10 cellular contexts compared by ENCODE assay signal in the genomic region with DNA sequence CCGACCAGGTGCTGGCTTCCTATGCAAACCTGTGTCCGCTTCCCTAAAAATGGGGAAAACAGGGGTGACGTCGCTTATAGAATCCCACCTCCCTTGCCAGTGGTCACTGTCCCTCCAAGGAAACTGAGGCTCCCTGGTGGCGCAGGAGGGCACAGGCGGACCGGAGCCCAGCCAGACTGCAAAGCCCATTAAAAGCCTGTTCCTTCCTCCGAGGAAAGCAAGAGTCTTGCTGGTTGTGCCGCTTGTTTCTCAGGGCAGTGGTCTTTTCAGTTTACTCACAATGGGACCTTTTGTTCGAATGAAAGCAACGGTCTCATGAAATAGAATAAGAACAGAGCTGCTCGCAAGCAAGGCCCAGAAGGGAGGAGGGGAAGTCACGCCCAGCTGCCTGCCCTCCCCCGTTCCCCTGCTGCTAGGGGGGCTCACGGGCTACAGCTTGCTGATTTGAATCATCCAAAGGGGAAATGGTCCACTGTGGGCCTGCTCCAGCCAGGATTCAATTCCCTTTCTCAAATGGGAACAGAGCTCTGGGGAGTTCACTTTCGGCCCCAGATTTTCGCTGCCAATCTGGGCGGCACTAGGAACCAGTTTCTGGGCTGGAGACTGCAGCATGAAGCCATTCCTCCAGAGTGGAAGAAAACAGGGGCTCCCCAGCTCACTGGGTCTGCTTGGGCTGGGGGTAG. TPM values are rescaled to one million over a fixed set of nuclear protein-coding genes. Genes with fewer than 3 reads are reported as not detected.
DNase-seq lines count a peak whose midpoint lies in the region; ATAC-seq and TF ChIP-seq lines count a peak whose summit lies in the region.
"Had no signal": no experiment of that assay in that cellular context is flagged by ENCODE, and none has a peak within 500 bp of the region (broad histone marks: within the 10 kb centered on the region; RNA-seq: fewer than 3 reads in every experiment).

No MANE protein-coding gene starts in this region.

- TF ChIP-seq POLR2A in breast epithelium (IDR thresholded peaks at IDR 0.05), result no peak

- no peaks in the 10 kb centered on the region for H3K9me3 ChIP-seq in breast epithelium
- no peaks in the 10 kb centered on the region for H3K9me3 ChIP-seq in mammary epithelial cell (replicated peaks; ENCODE audit: insufficient read depth, low read length)
- no peaks in the 10 kb centered on the region for H3K9me3 ChIP-seq in mucosa of rectum (ENCODE audit: control insufficient read depth in 2 of 2, low read length in 2 of 2)
- H3K9me3 ChIP-seq in upper lobe of right lung, result no peaks in the 10 kb centered on the region
- H3K9me3 ChIP-seq in GM23248 (ENCODE audit: low read depth), result no peaks in the 10 kb centered on the region
- H3K9me3 ChIP-seq: Peyer's patch had no signal

- H3F3A ChIP-seq in GM23248 (ENCODE audit: insufficient read depth), result peaks cover 76% of the 10 kb centered on the region

- H3K27ac ChIP-seq in breast epithelium, result peak overlapping the region; percentile 25 to 42
- no peak overlapping the region for H3K27ac ChIP-seq in mammary epithelial cell (ENCODE audit: insufficient read depth, low read depth, low read length)
- peak overlapping the region; percentile 37 to 95 (median 85) for H3K27ac ChIP-seq in dorsolateral prefrontal cortex
- H3K27ac ChIP-seq in mucosa of rectum (ENCODE audit: low read depth in 2 of 2, low read length in 2 of 2), result peak overlapping the region; percentile 44 to 47
- H3K27ac ChIP-seq in upper lobe of right lung, result peak overlapping the region; percentile 65
- no peak overlapping the region for H3K27ac ChIP-seq in GM23248
- H3K27ac ChIP-seq: foreskin keratinocyte had no signal

- intact Hi-C loops in breast epithelium (cut with DNase I; ENCODE audit: low total_unique reads) (no loop called here), mammary epithelial cell (cut with micrococcal nuclease) (no loop called here), dorsolateral prefrontal cortex (cut with DNase I) (no loop called here), upper lobe of right lung (cut with DNase I) (no loop called here)

- TF ChIP-seq CTCF in breast epithelium (IDR thresholded peaks at IDR 0.05) (no peak), mammary epithelial cell (conservative IDR thresholded peaks at IDR 0.05 in 1 of 2, IDR thresholded peaks at IDR 0.05 in 1 of 2; ENCODE audit: extremely low read depth in 1 of 2, insufficient read depth in 1 of 2, low read depth in 1 of 2, low read length in 2 of 2) (no peak), dorsolateral prefrontal cortex (IDR thresholded peaks at IDR 0.05 in 54 of 56, conservative IDR thresholded peaks at IDR 0.05 in 2 of 56; ENCODE audit: low read depth in 1 of 56, partially characterized antibody in 56 of 56) (peak in 11 of 56 donors; percentile 7 to 24 (median 16)), upper lobe of right lung (IDR thresholded peaks at IDR 0.05) (no peak)

- dilution Hi-C loops in mammary epithelial cell (cut with HindIII; ENCODE audit: low sequenced_read_pairs), result no loop called here

- H3K9me2 ChIP-seq in GM23248 (ENCODE audit: insufficient read depth), result no peaks in the 10 kb centered on the region

- H3K4me1 ChIP-seq in breast epithelium (no peaks in the 10 kb centered on the region), mammary epithelial cell (ENCODE audit: insufficient read depth, low read length) (peaks cover 10% of the 10 kb centered on the region), mucosa of rectum (ENCODE audit: control insufficient read depth in 2 of 2, insufficient read depth in 2 of 2, low read length in 2 of 2) (peaks cover 15 to 17% of the 10 kb centered on the region in 2 donors), upper lobe of right lung (peaks cover 70% of the 10 kb centered on the region), GM23248 (ENCODE audit: insufficient read depth) (peaks cover 35% of the 10 kb centered on the region)

- CTCF ChIA-PET in mammary epithelial cell (lab: Charles Lee; ENCODE audit: low non-redundant PET), result no interaction called here

- H2AFZ ChIP-seq in mammary epithelial cell (ENCODE audit: low read depth, low read length) (no peak overlapping the region), GM23248 (no peak overlapping the region)

- H3K79me2 ChIP-seq in mammary epithelial cell (ENCODE audit: insufficient read depth, low read length) (no peaks in the 10 kb centered on the region), GM23248 (ENCODE audit: insufficient read depth) (peaks cover 3% of the 10 kb centered on the region; the same call in 1 of the 2 replicates)

- H3K4me2 ChIP-seq in mammary epithelial cell (ENCODE audit: insufficient read depth, low read depth, low read length) (no peak overlapping the region), GM23248 (ENCODE audit: unreplicated experiment) (no peak overlapping the region)

- no TSS peak for BruUV-seq in mammary epithelial cell (replicated peaks; lab: Mats Ljungman, UMichigan)

- H4K20me1 ChIP-seq in mammary epithelial cell (ENCODE audit: insufficient read depth, low read length), result no peaks in the 10 kb centered on the region
- H4K20me1 ChIP-seq in GM23248 (ENCODE audit: insufficient read depth), result no peaks in the 10 kb centered on the region

- H3K9ac ChIP-seq in mammary epithelial cell (ENCODE audit: insufficient read depth, low read length) (no peak overlapping the region), mucosa of rectum (ENCODE audit: low read depth in 1 of 2, low read length in 2 of 2) (peak overlapping the region in 1 of 2 donors; percentile 1), GM23248 (no peak overlapping the region)

- in situ Hi-C loops in mammary epithelial cell (cut with MboI; ENCODE audit: low sequenced_read_pairs in 2 of 2), result loop anchor here in 1 of 2 donors (25.0 kb wide), 2 partner anchors 324 to 449 kb away; a partner anchor contains a TSS
- in situ Hi-C loops in GM23248 (cut with MboI), result no loop called here

- H3K36me3 ChIP-seq in breast epithelium, result no peaks in the 10 kb centered on the region
- no peaks in the 10 kb centered on the region for H3K36me3 ChIP-seq in mammary epithelial cell (ENCODE audit: insufficient read depth, low read length)
- no peaks in the 10 kb centered on the region for H3K36me3 ChIP-seq in mucosa of rectum (ENCODE audit: control insufficient read depth in 2 of 2, insufficient read depth in 2 of 2, low read length in 2 of 2)
- H3K36me3 ChIP-seq in upper lobe of right lung, result no peaks in the 10 kb centered on the region
- peaks cover 8% of the 10 kb centered on the region for H3K36me3 ChIP-seq in GM23248 (ENCODE audit: low read depth)
- H3K36me3 ChIP-seq: Peyer's patch had no signal

- H3K4me3 ChIP-seq in breast epithelium, result peak overlapping the region in 1 of 3 donors; percentile 44
- H3K4me3 ChIP-seq in mammary epithelial cell (replicated peaks in 1 of 3; ENCODE audit: insufficient read depth in 1 of 3, low read depth in 2 of 3, low read length in 3 of 3), result no peak overlapping the region
- H3K4me3 ChIP-seq in dorsolateral prefrontal cortex, result peak overlapping the region in 54 of 59 donors; percentile 3 to 61 (median 30)
- no peak overlapping the region for H3K4me3 ChIP-seq in mucosa of rectum (ENCODE audit: low read length in 2 of 2)
- H3K4me3 ChIP-seq in upper lobe of right lung, result no peak overlapping the region
- no peak overlapping the region for H3K4me3 ChIP-seq in GM23248
- H3K4me3 ChIP-seq: Peyer's patch had no signal

- 47% methylated on average over 14 of the region's 18 CpGs for WGBS in mammary epithelial cell (ENCODE audit: low coverage, missing lambda C conversion rate)
- 36 to 42% methylated on average over 18 of the region's 18 CpGs for WGBS in GM23248 (ENCODE audit: low coverage in 1 of 2, low lambda C conversion rate in 2 of 2, missing lambda C conversion rate in 2 of 2), 2 experiments

- no peaks in the 10 kb centered on the region for H3K27me3 ChIP-seq in breast epithelium
- H3K27me3 ChIP-seq in mammary epithelial cell (ENCODE audit: insufficient read depth, low read length), result no peaks in the 10 kb centered on the region
- H3K27me3 ChIP-seq in dorsolateral prefrontal cortex, result peaks cover 0 to 4% (median 0%) of the 10 kb centered on the region in 45 donors
- H3K27me3 ChIP-seq in mucosa of rectum (ENCODE audit: control insufficient read depth in 2 of 2, insufficient read depth in 2 of 2, low read length in 2 of 2), result no peaks in the 10 kb centered on the region
- no peaks in the 10 kb centered on the region for H3K27me3 ChIP-seq in upper lobe of right lung
- H3K27me3 ChIP-seq in GM23248 (replicated peaks; ENCODE audit: insufficient read depth), result no peaks in the 10 kb centered on the region
- H3K27me3 ChIP-seq: foreskin keratinocyte, Peyer's patch had no signal

- ATAC-seq in upper lobe of right lung, result peak; percentile 8
- ATAC-seq in GM19328 (IDR thresholded peaks at IDR 0.05; ENCODE audit: unreplicated experiment), result no peak
- ATAC-seq: foreskin keratinocyte had no signal

- DNase-seq in breast epithelium (ENCODE audit: low spot score in 2 of 2), result no peak
- no peak for DNase-seq in mammary epithelial cell
- peak in 9 of 10 donors; percentile 30 to 82 (median 74) for DNase-seq in dorsolateral prefrontal cortex
- DNase-seq in upper lobe of right lung, result peak; percentile 72
- DNase-seq in stimulated activated CD4-positive, alpha-beta T cell treated with anti-CD3 and anti-CD28 coated beads, Interleukin-4, amount 100 ng/mL, for 1 hour, result no peak
- no peak for DNase-seq in GM23248
- DNase-seq: foreskin keratinocyte had no signal

RNA-seq across cellular contexts. Expression of a gene that starts 4.6 kb away (rescaled TPM):
- total RNA-seq in breast epithelium (10 to 100 TPM in 1 of 3 donors, 1 to 10 TPM in 2; 5.2 to 16.6 (median 6.7) TPM), mammary epithelial cell (under 1 TPM; 0.47 to 0.50 TPM), dorsolateral prefrontal cortex (10 to 100 TPM in 39 of 120 experiments, 1 to 10 TPM in 81; 1.8 to 27.0 (median 7.9) TPM), upper lobe of right lung (31.9 TPM)
- polyA plus RNA-seq in mammary epithelial cell (0.63 TPM), GM23248 (2016; fragmentation: Nextera tagmentation; extraction: Ambion mirVana) (6.2 and 6.7 TPM in 2 replicates)
- polyA minus RNA-seq in mammary epithelial cell, result not detected
- 4.4 and 6.1 TPM in 2 replicates for total RNA-seq in GM23248 (2014; rRNA removed; shearing (Covaris generic))

RNA-seq across cellular contexts. Expression of a gene that starts 40.4 kb away (rescaled TPM):
- total RNA-seq in breast epithelium, result 10 to 100 TPM; 12.1 to 21.0 (median 12.5) TPM
- 1 to 10 TPM in 1 of 2 donors, not detected in 1; 1.0 TPM for total RNA-seq in mammary epithelial cell
- polyA plus RNA-seq in mammary epithelial cell, result not detected
- polyA minus RNA-seq in mammary epithelial cell, result not detected
- 10 to 100 TPM in 35 of 120 experiments, 1 to 10 TPM in 85; 1.3 to 25.3 (median 7.9) TPM for total RNA-seq in dorsolateral prefrontal cortex
- 43.8 TPM for total RNA-seq in upper lobe of right lung
- total RNA-seq in GM23248 (2014; rRNA removed; shearing (Covaris generic)), result 58.6 and 93.2 TPM in 2 replicates
- 55.5 and 58.1 TPM in 2 replicates for polyA plus RNA-seq in GM23248 (2016; fragmentation: Nextera tagmentation; extraction: Ambion mirVana)
- total RNA-seq: foreskin keratinocyte had no signal

Comparison
In these comparisons a context has a peak if more than half of its experiments do, and no peak if none do; other contexts are left out.
1. H3K27ac ChIP-seq: peak in breast epithelium (2 of 2), dorsolateral prefrontal cortex (59 of 59), mucosa of rectum (2 of 2) and upper lobe of right lung (single experiment); none in mammary epithelial cell (single experiment) and GM23248 (single experiment).
2. DNase-seq: peak in dorsolateral prefrontal cortex (9 of 10) and upper lobe of right lung (single experiment); none in breast epithelium (0 of 2), mammary epithelial cell (single experiment), stimulated activated CD4-positive, alpha-beta T cell treated with anti-CD3 and anti-CD28 coated beads, Interleukin-4, amount 100 ng/mL, for 1 hour (single experiment) and GM23248 (single experiment).
3. H3K4me3 ChIP-seq: peak in dorsolateral prefrontal cortex (54 of 59); none in mammary epithelial cell (0 of 3), mucosa of rectum (0 of 2), upper lobe of right lung (single experiment) and GM23248 (single experiment).